Comparison of ENCODE assay signal across 1 cellular context in the genomic region with DNA sequence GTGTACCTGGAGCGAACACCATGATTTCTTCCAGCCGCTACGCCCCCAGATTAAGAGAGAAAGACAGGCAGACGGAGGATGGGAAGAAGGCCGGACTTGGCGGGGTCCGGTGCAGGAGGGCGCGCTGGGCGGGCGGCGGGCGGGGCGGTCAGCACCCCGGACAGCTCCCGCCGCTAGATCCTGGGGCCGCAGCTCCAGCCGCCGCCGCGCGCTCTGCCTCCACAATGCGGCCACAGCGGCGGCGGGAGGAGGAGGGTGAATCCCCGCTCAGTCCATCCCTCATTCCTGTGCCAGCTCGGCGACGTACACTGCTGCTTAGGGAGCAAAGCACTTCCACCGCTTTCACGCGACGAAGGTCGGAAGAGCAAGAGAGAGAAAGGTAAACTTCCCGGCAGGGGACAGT.
TF ChIP-seq lines count a peak whose summit lies in the region.

A gene with protein sequence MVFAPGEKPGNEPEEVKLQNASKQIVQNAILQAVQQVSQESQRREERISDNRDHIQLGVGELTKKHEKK (minus strand): TSS at position 226 of the 403 bp plus-strand sequence. CDS start 204 bp downstream, at position 22.

TF ChIP-seq in HepG2, 621 proteins besides CTCF, POLR2A, EP300 and RAD21 (continued from another document and continues in another):
- TF ChIP-seq, protein P1, sequence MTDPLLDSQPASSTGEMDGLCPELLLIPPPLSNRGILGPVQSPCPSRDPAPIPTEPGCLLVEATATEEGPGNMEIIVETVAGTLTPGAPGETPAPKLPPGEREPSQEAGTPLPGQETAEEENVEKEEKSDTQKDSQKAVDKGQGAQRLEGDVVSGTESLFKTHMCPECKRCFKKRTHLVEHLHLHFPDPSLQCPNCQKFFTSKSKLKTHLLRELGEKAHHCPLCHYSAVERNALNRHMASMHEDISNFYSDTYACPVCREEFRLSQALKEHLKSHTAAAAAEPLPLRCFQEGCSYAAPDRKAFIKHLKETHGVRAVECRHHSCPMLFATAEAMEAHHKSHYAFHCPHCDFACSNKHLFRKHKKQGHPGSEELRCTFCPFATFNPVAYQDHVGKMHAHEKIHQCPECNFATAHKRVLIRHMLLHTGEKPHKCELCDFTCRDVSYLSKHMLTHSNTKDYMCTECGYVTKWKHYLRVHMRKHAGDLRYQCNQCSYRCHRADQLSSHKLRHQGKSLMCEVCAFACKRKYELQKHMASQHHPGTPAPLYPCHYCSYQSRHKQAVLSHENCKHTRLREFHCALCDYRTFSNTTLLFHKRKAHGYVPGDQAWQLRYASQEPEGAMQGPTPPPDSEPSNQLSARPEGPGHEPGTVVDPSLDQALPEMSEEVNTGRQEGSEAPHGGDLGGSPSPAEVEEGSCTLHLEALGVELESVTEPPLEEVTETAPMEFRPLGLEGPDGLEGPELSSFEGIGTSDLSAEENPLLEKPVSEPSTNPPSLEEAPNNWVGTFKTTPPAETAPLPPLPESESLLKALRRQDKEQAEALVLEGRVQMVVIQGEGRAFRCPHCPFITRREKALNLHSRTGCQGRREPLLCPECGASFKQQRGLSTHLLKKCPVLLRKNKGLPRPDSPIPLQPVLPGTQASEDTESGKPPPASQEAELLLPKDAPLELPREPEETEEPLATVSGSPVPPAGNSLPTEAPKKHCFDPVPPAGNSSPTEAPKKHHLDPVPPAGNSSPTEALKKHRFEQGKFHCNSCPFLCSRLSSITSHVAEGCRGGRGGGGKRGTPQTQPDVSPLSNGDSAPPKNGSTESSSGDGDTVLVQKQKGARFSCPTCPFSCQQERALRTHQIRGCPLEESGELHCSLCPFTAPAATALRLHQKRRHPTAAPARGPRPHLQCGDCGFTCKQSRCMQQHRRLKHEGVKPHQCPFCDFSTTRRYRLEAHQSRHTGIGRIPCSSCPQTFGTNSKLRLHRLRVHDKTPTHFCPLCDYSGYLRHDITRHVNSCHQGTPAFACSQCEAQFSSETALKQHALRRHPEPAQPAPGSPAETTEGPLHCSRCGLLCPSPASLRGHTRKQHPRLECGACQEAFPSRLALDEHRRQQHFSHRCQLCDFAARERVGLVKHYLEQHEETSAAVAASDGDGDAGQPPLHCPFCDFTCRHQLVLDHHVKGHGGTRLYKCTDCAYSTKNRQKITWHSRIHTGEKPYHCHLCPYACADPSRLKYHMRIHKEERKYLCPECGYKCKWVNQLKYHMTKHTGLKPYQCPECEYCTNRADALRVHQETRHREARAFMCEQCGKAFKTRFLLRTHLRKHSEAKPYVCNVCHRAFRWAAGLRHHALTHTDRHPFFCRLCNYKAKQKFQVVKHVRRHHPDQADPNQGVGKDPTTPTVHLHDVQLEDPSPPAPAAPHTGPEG (CRISPR knock-in tag; IDR thresholded peaks at IDR 0.05), result peak; percentile 83; the same call in 1 of the 2 replicates
- TF ChIP-seq PLRG1 (conservative IDR thresholded peaks at IDR 0.05), result no peak
- TF ChIP-seq HCFC1 (IDR thresholded peaks at IDR 0.05; ENCODE audit: low read depth, low read length), result no peak
- peak; percentile 73; the same call in 1 of the 2 replicates for TF ChIP-seq ZNF580 (CRISPR knock-in tag; IDR thresholded peaks at IDR 0.05; ENCODE audit: borderline replicate concordance, low read depth)
- no peak for TF ChIP-seq KAT8 (CRISPR knock-in tag; IDR thresholded peaks at IDR 0.05)
- peak; percentile 86; the same call in 1 of the 2 replicates for TF ChIP-seq KLF6 (CRISPR knock-in tag; IDR thresholded peaks at IDR 0.05)
- 0 out of 2 replicates have a peak, but pooled peaks have one; percentile 57 for TF ChIP-seq ZBTB44 (CRISPR knock-in tag; IDR thresholded peaks at IDR 0.05)
- TF ChIP-seq ATRX (CRISPR knock-in tag; IDR thresholded peaks at IDR 0.05; ENCODE audit: borderline replicate concordance), result no peak
- peak; percentile 62; the same call in 1 of the 2 replicates for TF ChIP-seq CENPT (CRISPR knock-in tag; IDR thresholded peaks at IDR 0.05; ENCODE audit: low read depth)
- TF ChIP-seq IKZF4 (CRISPR knock-in tag; IDR thresholded peaks at IDR 0.05; ENCODE audit: borderline replicate concordance, low read depth, not compliant biosample characterization), result peak; percentile 85
- TF ChIP-seq, protein P2, sequence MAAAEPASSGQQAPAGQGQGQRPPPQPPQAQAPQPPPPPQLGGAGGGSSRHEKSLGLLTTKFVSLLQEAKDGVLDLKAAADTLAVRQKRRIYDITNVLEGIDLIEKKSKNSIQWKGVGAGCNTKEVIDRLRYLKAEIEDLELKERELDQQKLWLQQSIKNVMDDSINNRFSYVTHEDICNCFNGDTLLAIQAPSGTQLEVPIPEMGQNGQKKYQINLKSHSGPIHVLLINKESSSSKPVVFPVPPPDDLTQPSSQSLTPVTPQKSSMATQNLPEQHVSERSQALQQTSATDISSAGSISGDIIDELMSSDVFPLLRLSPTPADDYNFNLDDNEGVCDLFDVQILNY (CRISPR knock-in tag; conservative IDR thresholded peaks at IDR 0.05), result no peak
- TF ChIP-seq, protein P3, sequence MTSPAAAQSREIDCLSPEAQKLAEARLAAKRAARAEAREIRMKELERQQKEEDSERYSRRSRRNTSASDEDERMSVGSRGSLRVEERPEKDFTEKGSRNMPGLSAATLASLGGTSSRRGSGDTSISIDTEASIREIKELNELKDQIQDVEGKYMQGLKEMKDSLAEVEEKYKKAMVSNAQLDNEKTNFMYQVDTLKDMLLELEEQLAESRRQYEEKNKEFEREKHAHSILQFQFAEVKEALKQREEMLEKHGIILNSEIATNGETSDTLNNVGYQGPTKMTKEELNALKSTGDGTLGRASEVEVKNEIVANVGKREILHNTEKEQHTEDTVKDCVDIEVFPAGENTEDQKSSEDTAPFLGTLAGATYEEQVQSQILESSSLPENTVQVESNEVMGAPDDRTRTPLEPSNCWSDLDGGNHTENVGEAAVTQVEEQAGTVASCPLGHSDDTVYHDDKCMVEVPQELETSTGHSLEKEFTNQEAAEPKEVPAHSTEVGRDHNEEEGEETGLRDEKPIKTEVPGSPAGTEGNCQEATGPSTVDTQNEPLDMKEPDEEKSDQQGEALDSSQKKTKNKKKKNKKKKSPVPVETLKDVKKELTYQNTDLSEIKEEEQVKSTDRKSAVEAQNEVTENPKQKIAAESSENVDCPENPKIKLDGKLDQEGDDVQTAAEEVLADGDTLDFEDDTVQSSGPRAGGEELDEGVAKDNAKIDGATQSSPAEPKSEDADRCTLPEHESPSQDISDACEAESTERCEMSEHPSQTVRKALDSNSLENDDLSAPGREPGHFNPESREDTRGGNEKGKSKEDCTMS (CRISPR knock-in tag; conservative IDR thresholded peaks at IDR 0.05), result no peak
- no peak for TF ChIP-seq CSRNP1 (CRISPR knock-in tag; IDR thresholded peaks at IDR 0.05)
- TF ChIP-seq TAF15 (IDR thresholded peaks at IDR 0.05; ENCODE audit: low read depth, low read length, poor library complexity, severe bottlenecking), result no peak
- TF ChIP-seq, protein P4, sequence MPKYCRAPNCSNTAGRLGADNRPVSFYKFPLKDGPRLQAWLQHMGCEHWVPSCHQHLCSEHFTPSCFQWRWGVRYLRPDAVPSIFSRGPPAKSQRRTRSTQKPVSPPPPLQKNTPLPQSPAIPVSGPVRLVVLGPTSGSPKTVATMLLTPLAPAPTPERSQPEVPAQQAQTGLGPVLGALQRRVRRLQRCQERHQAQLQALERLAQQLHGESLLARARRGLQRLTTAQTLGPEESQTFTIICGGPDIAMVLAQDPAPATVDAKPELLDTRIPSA (CRISPR knock-in tag; IDR thresholded peaks at IDR 0.05; ENCODE audit: borderline replicate concordance), result no peak
- TF ChIP-seq ZBTB2 (CRISPR knock-in tag; IDR thresholded peaks at IDR 0.05; ENCODE audit: low read depth), result no peak
- no peak for TF ChIP-seq NAIF1 (CRISPR knock-in tag; IDR thresholded peaks at IDR 0.05; ENCODE audit: borderline replicate concordance)
- TF ChIP-seq, protein P5, sequence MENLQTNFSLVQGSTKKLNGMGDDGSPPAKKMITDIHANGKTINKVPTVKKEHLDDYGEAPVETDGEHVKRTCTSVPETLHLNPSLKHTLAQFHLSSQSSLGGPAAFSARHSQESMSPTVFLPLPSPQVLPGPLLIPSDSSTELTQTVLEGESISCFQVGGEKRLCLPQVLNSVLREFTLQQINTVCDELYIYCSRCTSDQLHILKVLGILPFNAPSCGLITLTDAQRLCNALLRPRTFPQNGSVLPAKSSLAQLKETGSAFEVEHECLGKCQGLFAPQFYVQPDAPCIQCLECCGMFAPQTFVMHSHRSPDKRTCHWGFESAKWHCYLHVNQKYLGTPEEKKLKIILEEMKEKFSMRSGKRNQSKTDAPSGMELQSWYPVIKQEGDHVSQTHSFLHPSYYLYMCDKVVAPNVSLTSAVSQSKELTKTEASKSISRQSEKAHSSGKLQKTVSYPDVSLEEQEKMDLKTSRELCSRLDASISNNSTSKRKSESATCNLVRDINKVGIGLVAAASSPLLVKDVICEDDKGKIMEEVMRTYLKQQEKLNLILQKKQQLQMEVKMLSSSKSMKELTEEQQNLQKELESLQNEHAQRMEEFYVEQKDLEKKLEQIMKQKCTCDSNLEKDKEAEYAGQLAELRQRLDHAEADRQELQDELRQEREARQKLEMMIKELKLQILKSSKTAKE (CRISPR knock-in tag; IDR thresholded peaks at IDR 0.05; ENCODE audit: borderline replicate concordance), result no peak
- TF ChIP-seq ZNF766 (CRISPR knock-in tag; IDR thresholded peaks at IDR 0.05; ENCODE audit: borderline replicate concordance), result peak; percentile 93; the same call in 1 of the 2 replicates
- TF ChIP-seq ZNF703 (CRISPR knock-in tag; IDR thresholded peaks at IDR 0.05; ENCODE audit: borderline replicate concordance), result no peak
- no peak for TF ChIP-seq ZNF589 (CRISPR knock-in tag; conservative IDR thresholded peaks at IDR 0.05)
- TF ChIP-seq, protein P6, sequence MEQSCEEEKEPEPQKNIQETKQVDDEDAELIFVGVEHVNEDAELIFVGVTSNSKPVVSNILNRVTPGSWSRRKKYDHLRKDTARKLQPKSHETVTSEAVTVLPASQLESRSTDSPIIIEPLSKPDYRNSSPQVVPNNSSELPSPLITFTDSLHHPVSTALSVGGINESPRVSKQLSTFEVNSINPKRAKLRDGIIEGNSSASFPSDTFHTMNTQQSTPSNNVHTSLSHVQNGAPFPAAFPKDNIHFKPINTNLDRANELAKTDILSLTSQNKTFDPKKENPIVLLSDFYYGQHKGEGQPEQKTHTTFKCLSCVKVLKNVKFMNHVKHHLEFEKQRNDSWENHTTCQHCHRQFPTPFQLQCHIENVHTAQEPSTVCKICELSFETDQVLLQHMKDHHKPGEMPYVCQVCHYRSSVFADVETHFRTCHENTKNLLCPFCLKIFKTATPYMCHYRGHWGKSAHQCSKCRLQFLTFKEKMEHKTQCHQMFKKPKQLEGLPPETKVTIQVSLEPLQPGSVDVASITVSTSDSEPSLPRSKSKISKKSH (CRISPR knock-in tag; IDR thresholded peaks at IDR 0.05; ENCODE audit: borderline replicate concordance), result no peak
- TF ChIP-seq NR2C2 (CRISPR knock-in tag; IDR thresholded peaks at IDR 0.05; ENCODE audit: borderline replicate concordance), result no peak
- peak; percentile 25; the same call in 1 of the 2 replicates for TF ChIP-seq PATZ1 (CRISPR knock-in tag; IDR thresholded peaks at IDR 0.05)
- TF ChIP-seq ZNF446 (CRISPR knock-in tag; IDR thresholded peaks at IDR 0.05), result peak; percentile 84; the same call in 1 of the 2 replicates
- TF ChIP-seq, protein P7, sequence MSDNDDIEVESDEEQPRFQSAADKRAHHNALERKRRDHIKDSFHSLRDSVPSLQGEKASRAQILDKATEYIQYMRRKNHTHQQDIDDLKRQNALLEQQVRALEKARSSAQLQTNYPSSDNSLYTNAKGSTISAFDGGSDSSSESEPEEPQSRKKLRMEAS (IDR thresholded peaks at IDR 0.05), result no peak
- no peak for TF ChIP-seq PHB2 (IDR thresholded peaks at IDR 0.05; ENCODE audit: partially characterized antibody)
